23 cellular contexts compared by ENCODE assay signal in genomic region chr7:47471358-47471703, GRCh38.
DNase-seq lines count a peak whose midpoint lies in the region; ATAC-seq and TF ChIP-seq lines count a peak whose summit lies in the region.
"Had no signal": no experiment of that assay in that cellular context is flagged by ENCODE, and none has a peak within 500 bp of the region (broad histone marks: within the 10 kb centered on the region; RNA-seq: fewer than 3 reads in every experiment).

No MANE protein-coding gene starts in this region.

- POLR2A ChIA-PET in RWPE1 (lab: Yijun Ruan, JAX; ENCODE audit: low non-redundant PET), result no interaction called here
- POLR2A ChIA-PET in activated CD4-positive, alpha-beta memory T cell treated with anti-CD3 and anti-CD28 coated beads, Interleukin-2, amount 10 ng/mL, durations not matched to agents 7 days and 5 days (lab: Charles Lee), result no interaction called here

- peak overlapping the region; percentile 60 for H3K27ac ChIP-seq in C4-2B
- H3K27ac ChIP-seq in RWPE1, result peak overlapping the region; percentile 56
- H3K27ac ChIP-seq in liver (ENCODE audit: low read depth in 1 of 2, low read length in 2 of 2), result peak overlapping the region; percentile 78 to 83
- peak overlapping the region; percentile 26 for H3K27ac ChIP-seq in skeletal muscle tissue (ENCODE audit: low read depth, low read length)
- H3K27ac ChIP-seq: cardiac muscle cell, esophagus squamous epithelium, HL-60, uterus had no signal

- H3K9me3 ChIP-seq in liver (ENCODE audit: control insufficient read depth in 4 of 4, low read length in 3 of 4), result no peaks in the 10 kb centered on the region
- H3K9me3 ChIP-seq in skeletal muscle tissue (ENCODE audit: control insufficient read depth in 3 of 3, low read length in 3 of 3), result no peaks in the 10 kb centered on the region
- H3K9me3 ChIP-seq: esophagus squamous epithelium, ovary, uterus had no signal

- no peaks in the 10 kb centered on the region for H3K36me3 Mint-ChIP-seq in natural killer cell treated with Interleukin-12 subunit alpha and Interleukin-12 subunit beta and Interleukin-15 and Interleukin-18, amount 100 ng/mL, for 72 hours
- no peaks in the 10 kb centered on the region for H3K36me3 Mint-ChIP-seq in activated CD4-positive, alpha-beta memory T cell treated with anti-CD3 and anti-CD28 coated beads, Interleukin-2, amount 10 ng/mL, durations not matched to agents 7 days and 5 days (ENCODE audit: low read depth)
- H3K36me3 Mint-ChIP-seq: CD8-positive, alpha-beta T cell had no signal

- peak overlapping the region in 1 of 2 donors; percentile 24 for H3K9ac ChIP-seq in liver (ENCODE audit: low read depth in 1 of 2, low read length in 2 of 2)
- no peak overlapping the region for H3K9ac ChIP-seq in skeletal muscle tissue (ENCODE audit: low read depth in 1 of 3, low read length in 3 of 3)

- H3K27me3 Mint-ChIP-seq in natural killer cell treated with Interleukin-12 subunit alpha and Interleukin-12 subunit beta and Interleukin-15 and Interleukin-18, amount 100 ng/mL, for 72 hours, result no peaks in the 10 kb centered on the region
- H3K27me3 Mint-ChIP-seq in activated CD4-positive, alpha-beta memory T cell treated with anti-CD3 and anti-CD28 coated beads, Interleukin-2, amount 10 ng/mL, durations not matched to agents 7 days and 5 days, result no peaks in the 10 kb centered on the region
- H3K27me3 Mint-ChIP-seq: stimulated activated naive CD8-positive, alpha-beta T cell treated with anti-CD3 and anti-CD28 coated beads, Interleukin-15, Interleukin-2, amounts not matched to agents 100 ng/mL and 50 ng/mL, for 24 hours had no signal

- TF ChIP-seq RAD21 in liver (IDR thresholded peaks at IDR 0.05), result no peak

- WGBS in liver, result 53% methylated on average over 9 of the region's 9 CpGs

- H3K27me3 ChIP-seq in liver (ENCODE audit: control insufficient read depth in 4 of 4, insufficient read depth in 4 of 4, low read length in 3 of 4) (no peaks in the 10 kb centered on the region), skeletal muscle tissue (ENCODE audit: control insufficient read depth in 3 of 3, insufficient read depth in 3 of 3, low read length in 3 of 3) (no peaks in the 10 kb centered on the region)
- H3K27me3 ChIP-seq: cardiac muscle cell, esophagus squamous epithelium, ovary, uterus had no signal

- no peaks in the 10 kb centered on the region for H3K9me3 Mint-ChIP-seq in natural killer cell treated with Interleukin-12 subunit alpha and Interleukin-12 subunit beta and Interleukin-15 and Interleukin-18, amount 100 ng/mL, for 72 hours
- no peaks in the 10 kb centered on the region for H3K9me3 Mint-ChIP-seq in activated CD4-positive, alpha-beta memory T cell treated with anti-CD3 and anti-CD28 coated beads, Interleukin-2, amount 10 ng/mL, durations not matched to agents 7 days and 5 days
- H3K9me3 Mint-ChIP-seq: CD8-positive, alpha-beta T cell; stimulated activated naive CD8-positive, alpha-beta T cell treated with anti-CD3 and anti-CD28 coated beads, Interleukin-15, Interleukin-2, amounts not matched to agents 100 ng/mL and 50 ng/mL, for 24 hours had no signal

- no peaks in the 10 kb centered on the region for H3K4me1 Mint-ChIP-seq in natural killer cell treated with Interleukin-12 subunit alpha and Interleukin-12 subunit beta and Interleukin-15 and Interleukin-18, amount 100 ng/mL, for 72 hours (ENCODE audit: low read depth in 2 of 2)
- H3K4me1 Mint-ChIP-seq in activated CD4-positive, alpha-beta memory T cell treated with anti-CD3 and anti-CD28 coated beads, Interleukin-2, amount 10 ng/mL, durations not matched to agents 7 days and 5 days, result no peaks in the 10 kb centered on the region

- TF ChIP-seq CTCF in C4-2B (conservative IDR thresholded peaks at IDR 0.05) (no peak), RWPE1 (conservative IDR thresholded peaks at IDR 0.05; ENCODE audit: low read depth) (no peak), liver (IDR thresholded peaks at IDR 0.05; ENCODE audit: low read depth, low read length, missing input control) (no peak)

- no peak overlapping the region for H3K27ac Mint-ChIP-seq in natural killer cell treated with Interleukin-12 subunit alpha and Interleukin-12 subunit beta and Interleukin-15 and Interleukin-18, amount 100 ng/mL, for 72 hours
- no peak overlapping the region for H3K27ac Mint-ChIP-seq in activated CD4-positive, alpha-beta memory T cell treated with anti-CD3 and anti-CD28 coated beads, Interleukin-2, amount 10 ng/mL, durations not matched to agents 7 days and 5 days
- H3K27ac Mint-ChIP-seq: CD8-positive, alpha-beta T cell; stimulated activated naive CD8-positive, alpha-beta T cell treated with anti-CD3 and anti-CD28 coated beads, Interleukin-15, Interleukin-2, amounts not matched to agents 100 ng/mL and 50 ng/mL, for 24 hours had no signal

- CTCF ChIA-PET in RWPE1 (lab: Yijun Ruan, JAX), result interaction anchor here (1.0 kb wide), 1 partner anchor 348 kb away, joined by 3 read pairs; no protein-coding TSS in a partner anchor
- CTCF ChIA-PET in activated CD4-positive, alpha-beta memory T cell treated with anti-CD3 and anti-CD28 coated beads, Interleukin-2, amount 10 ng/mL, durations not matched to agents 7 days and 5 days (lab: Charles Lee), result no interaction called here

- H3K4me1 ChIP-seq in liver (ENCODE audit: control insufficient read depth in 4 of 4, insufficient read depth in 4 of 4, low read length in 3 of 4) (peaks cover 18 to 75% (median 34%) of the 10 kb centered on the region in 4 donors), skeletal muscle tissue (ENCODE audit: control insufficient read depth in 3 of 3, insufficient read depth in 3 of 3, low read length in 3 of 3) (peaks cover 20 to 46% (median 45%) of the 10 kb centered on the region in 3 donors)

- no peak for ATAC-seq in natural killer cell treated with Interleukin-12 subunit alpha and Interleukin-12 subunit beta and Interleukin-15 and Interleukin-18, amount 100 ng/mL, for 72 hours
- ATAC-seq: CD8-positive, alpha-beta T cell; left ventricle myocardium superior had no signal

- H3K36me3 ChIP-seq in liver (ENCODE audit: control insufficient read depth in 4 of 4, insufficient read depth in 3 of 4, low read depth in 1 of 4, low read length in 3 of 4), result peaks cover 0 to 3% (median 1%) of the 10 kb centered on the region in 4 donors
- H3K36me3 ChIP-seq in skeletal muscle tissue (ENCODE audit: control insufficient read depth in 3 of 3, insufficient read depth in 3 of 3, low read length in 3 of 3), result no peaks in the 10 kb centered on the region
- H3K36me3 ChIP-seq: cardiac muscle cell, esophagus squamous epithelium, ovary, uterus had no signal

- no peak overlapping the region for H3K4me3 Mint-ChIP-seq in natural killer cell treated with Interleukin-12 subunit alpha and Interleukin-12 subunit beta and Interleukin-15 and Interleukin-18, amount 100 ng/mL, for 72 hours
- no peak overlapping the region for H3K4me3 Mint-ChIP-seq in activated CD4-positive, alpha-beta memory T cell treated with anti-CD3 and anti-CD28 coated beads, Interleukin-2, amount 10 ng/mL, durations not matched to agents 7 days and 5 days
- H3K4me3 Mint-ChIP-seq: CD8-positive, alpha-beta T cell; stimulated activated naive CD8-positive, alpha-beta T cell treated with anti-CD3 and anti-CD28 coated beads, Interleukin-15, Interleukin-2, amounts not matched to agents 100 ng/mL and 50 ng/mL, for 24 hours had no signal

- DNase-seq in RWPE1 (ENCODE audit: low spot score), result no peak
- DNase-seq in HPDE6-E6E7 (ENCODE audit: extremely low spot score), result no peak
- no peak for DNase-seq in natural killer cell treated with Interleukin-12 subunit alpha and Interleukin-12 subunit beta and Interleukin-15 and Interleukin-18, amount 100 ng/mL, for 72 hours (ENCODE audit: low spot score)
- no peak for DNase-seq in mucosa of gallbladder (ENCODE audit: low spot score)
- no peak for DNase-seq in activated CD4-positive, alpha-beta memory T cell treated with anti-CD3 and anti-CD28 coated beads, Interleukin-2, amount 10 ng/mL, durations not matched to agents 7 days and 5 days
- DNase-seq: activated CD4-positive, alpha-beta T cell treated with anti-CD3 and anti-CD28 coated beads, Interleukin-2, amount 50 U/mL, for 1 hour; activated gamma-delta T cell treated with Interleukin-2 at 50 U/mL for 16 hours; CD8-positive, alpha-beta T cell; effector CD4-positive, alpha-beta T cell; esophagus squamous epithelium; KBM-7; left ventricle myocardium superior; Right ventricle myocardium superior; stimulated activated CD4-positive, alpha-beta T cell treated with anti-CD3 and anti-CD28 coated beads, Interleukin-2, amount 100 ng/mL, for 24 hours; SW 1271; uterus had no signal

- H3K4me3 ChIP-seq in liver (ENCODE audit: low read depth in 1 of 3, low read length in 3 of 3) (no peak overlapping the region), skeletal muscle tissue (ENCODE audit: low read length in 3 of 3) (no peak overlapping the region)
- H3K4me3 ChIP-seq: cardiac muscle cell, esophagus squamous epithelium, ovary, uterus had no signal

TF ChIP-seq in liver, 16 proteins besides CTCF, POLR2A, EP300 and RAD21 (continues in another document):
- TF ChIP-seq NR2F2 (IDR thresholded peaks at IDR 0.05), result no peak
- TF ChIP-seq HNF4G (IDR thresholded peaks at IDR 0.05), result no peak
- TF ChIP-seq TAF1 (conservative IDR thresholded peaks at IDR 0.05), result no peak
- no peak for TF ChIP-seq SP1 (IDR thresholded peaks at IDR 0.05)
- no peak for TF ChIP-seq GABPA (IDR thresholded peaks at IDR 0.05 in 1 of 2, conservative IDR thresholded peaks at IDR 0.05 in 1 of 2)
- TF ChIP-seq REST (IDR thresholded peaks at IDR 0.05), result no peak

Comparison
In these comparisons a context has a peak if more than half of its experiments do, and no peak if none do; other contexts are left out.
1. H3K27ac ChIP-seq: peak in every context shown above with its lines; median percentile 80 in liver; 60 in C4-2B; 56 in RWPE1; 26 in skeletal muscle tissue.